1 cellular context compared by ENCODE assay signal in genomic region chr7:149104214-149104613, GRCh38.
TF ChIP-seq lines count a peak whose summit lies in the region.

No MANE protein-coding gene starts in this region.

TF ChIP-seq in K562, 482 proteins besides CTCF, POLR2A, EP300 and RAD21:
- peak; percentile 58; the same call in 1 of the 2 replicates for TF ChIP-seq ZBTB33 (CRISPR knock-in tag; IDR thresholded peaks at IDR 0.05)
- no peak for TF ChIP-seq ZNF224 (CRISPR knock-in tag; IDR thresholded peaks at IDR 0.05)
TF ChIP-seq in K562: peak in this region for 1.
